Comparison of ENCODE assay signal across 11 cellular contexts in genomic region chr16:31879937-31880321, GRCh38. TPM values are rescaled to one million over a fixed set of nuclear protein-coding genes. Genes with fewer than 3 reads are reported as not detected.
DNase-seq lines count a peak whose midpoint lies in the region; ATAC-seq and TF ChIP-seq lines count a peak whose summit lies in the region.
"Had no signal": no experiment of that assay in that cellular context is flagged by ENCODE, and none has a peak within 500 bp of the region (broad histone marks: within the 10 kb centered on the region; RNA-seq: fewer than 3 reads in every experiment).

No MANE protein-coding gene starts in this region.

- H3K27me3 Mint-ChIP-seq in activated CD4-positive, alpha-beta T cell treated with anti-CD3 and anti-CD28 coated beads, Interleukin-2, amount 10 ng/mL, durations not matched to agents 7 days and 5 days, result no peaks in the 10 kb centered on the region
- H3K27me3 Mint-ChIP-seq in activated naive CD8-positive, alpha-beta T cell treated with anti-CD3 and anti-CD28 coated beads for 36 hours, result peaks cover 3% of the 10 kb centered on the region

- H3K9me3 Mint-ChIP-seq in activated CD4-positive, alpha-beta T cell treated with anti-CD3 and anti-CD28 coated beads, Interleukin-2, amount 10 ng/mL, durations not matched to agents 7 days and 5 days, result peaks cover 30% of the 10 kb centered on the region
- H3K9me3 Mint-ChIP-seq in activated naive CD8-positive, alpha-beta T cell treated with anti-CD3 and anti-CD28 coated beads for 36 hours, result peaks cover 6% of the 10 kb centered on the region
- H3K9me3 Mint-ChIP-seq: neural crest cell had no signal

- no peak for TF ChIP-seq RAD21 in liver (IDR thresholded peaks at IDR 0.05)

- no peak overlapping the region for H3K4me3 ChIP-seq in liver (ENCODE audit: low read depth in 1 of 3, low read length in 3 of 3)
- H3K4me3 ChIP-seq: Peyer's patch had no signal

- CTCF ChIA-PET in activated CD4-positive, alpha-beta T cell treated with anti-CD3 and anti-CD28 coated beads, Interleukin-2, amount 10 ng/mL, durations not matched to agents 7 days and 5 days (lab: Charles Lee), result interaction anchor here (1.4 kb wide), 1 partner anchor 11 kb away, joined by 4 read pairs; no protein-coding TSS in a partner anchor

- peaks cover 94% of the 10 kb centered on the region for H3K36me3 Mint-ChIP-seq in activated CD4-positive, alpha-beta T cell treated with anti-CD3 and anti-CD28 coated beads, Interleukin-2, amount 10 ng/mL, durations not matched to agents 7 days and 5 days (ENCODE audit: low read depth)
- H3K36me3 Mint-ChIP-seq in activated naive CD8-positive, alpha-beta T cell treated with anti-CD3 and anti-CD28 coated beads for 36 hours, result peaks cover 90% of the 10 kb centered on the region

- 60% methylated on average over 1 of the region's 1 CpG for WGBS in liver

- no peak overlapping the region for H3K9ac ChIP-seq in liver (ENCODE audit: low read depth in 1 of 2, low read length in 2 of 2)

- no peak for TF ChIP-seq CTCF in liver (IDR thresholded peaks at IDR 0.05; ENCODE audit: low read depth, low read length, missing input control)

- DNase-seq in activated CD4-positive, alpha-beta T cell treated with anti-CD3 and anti-CD28 coated beads, Interleukin-2, amount 10 ng/mL, durations not matched to agents 7 days and 5 days, result no peak
- no peak for DNase-seq in activated CD4-positive, alpha-beta T cell treated with anti-CD3 and anti-CD28 coated beads for 48 hours
- no peak for DNase-seq in activated naive CD8-positive, alpha-beta T cell treated with anti-CD3 and anti-CD28 coated beads for 36 hours
- no peak for DNase-seq in NCI-H2171 treated with DMSO at 0.1 percent for 48 hours (lab: John Stamatoyannopoulos, UW)
- no peak for DNase-seq in amniotic stem cell (lab: John Stamatoyannopoulos, UW)
- DNase-seq: NCI-H2107, Peyer's patch had no signal

- H3K4me3 Mint-ChIP-seq in activated CD4-positive, alpha-beta T cell treated with anti-CD3 and anti-CD28 coated beads, Interleukin-2, amount 10 ng/mL, durations not matched to agents 7 days and 5 days, result no peak overlapping the region
- H3K4me3 Mint-ChIP-seq in activated naive CD8-positive, alpha-beta T cell treated with anti-CD3 and anti-CD28 coated beads for 36 hours, result peak overlapping the region; percentile 59

- H3K27ac ChIP-seq in liver (ENCODE audit: low read depth in 1 of 2, low read length in 2 of 2), result peak overlapping the region; percentile 39 to 47
- H3K27ac ChIP-seq in temporal lobe (ENCODE audit: low read depth, low read length), result peak overlapping the region; percentile 14

- ATAC-seq in GM19351 (IDR thresholded peaks at IDR 0.05; ENCODE audit: unreplicated experiment), result no peak

- peaks cover under 1 to 4% (median 2%) of the 10 kb centered on the region in 4 donors for H3K36me3 ChIP-seq in liver (ENCODE audit: control insufficient read depth in 4 of 4, insufficient read depth in 3 of 4, low read depth in 1 of 4, low read length in 3 of 4)

- H3K4me1 Mint-ChIP-seq in activated CD4-positive, alpha-beta T cell treated with anti-CD3 and anti-CD28 coated beads, Interleukin-2, amount 10 ng/mL, durations not matched to agents 7 days and 5 days, result peaks cover 71% of the 10 kb centered on the region
- peaks cover 65% of the 10 kb centered on the region for H3K4me1 Mint-ChIP-seq in activated naive CD8-positive, alpha-beta T cell treated with anti-CD3 and anti-CD28 coated beads for 36 hours

- POLR2A ChIA-PET in activated CD4-positive, alpha-beta T cell treated with anti-CD3 and anti-CD28 coated beads, Interleukin-2, amount 10 ng/mL, durations not matched to agents 7 days and 5 days (lab: Charles Lee), result no interaction called here

- peaks cover 0 to 6% (median 1%) of the 10 kb centered on the region in 4 donors for H3K4me1 ChIP-seq in liver (ENCODE audit: control insufficient read depth in 4 of 4, insufficient read depth in 4 of 4, low read length in 3 of 4)

- H3K27ac Mint-ChIP-seq in activated CD4-positive, alpha-beta T cell treated with anti-CD3 and anti-CD28 coated beads, Interleukin-2, amount 10 ng/mL, durations not matched to agents 7 days and 5 days, result peak overlapping the region; percentile 74
- peak overlapping the region; percentile 99 for H3K27ac Mint-ChIP-seq in activated naive CD8-positive, alpha-beta T cell treated with anti-CD3 and anti-CD28 coated beads for 36 hours

- H3K9me3 ChIP-seq in liver (ENCODE audit: control insufficient read depth in 4 of 4, low read length in 3 of 4), result no peaks in the 10 kb centered on the region
- H3K9me3 ChIP-seq: Peyer's patch had no signal

- H3K27me3 ChIP-seq in liver (ENCODE audit: control insufficient read depth in 4 of 4, insufficient read depth in 4 of 4, low read length in 3 of 4), result no peaks in the 10 kb centered on the region
- H3K27me3 ChIP-seq: Peyer's patch had no signal

TF ChIP-seq in liver, 16 proteins besides CTCF, POLR2A, EP300 and RAD21:
- TF ChIP-seq REST (IDR thresholded peaks at IDR 0.05) (no peak), JUND (IDR thresholded peaks at IDR 0.05) (no peak), RXRA (IDR thresholded peaks at IDR 0.05) (no peak), EGR1 (IDR thresholded peaks at IDR 0.05; ENCODE audit: low read depth in 2 of 2) (no peak), HNF4G (IDR thresholded peaks at IDR 0.05) (no peak)
- TF ChIP-seq, protein P1, sequence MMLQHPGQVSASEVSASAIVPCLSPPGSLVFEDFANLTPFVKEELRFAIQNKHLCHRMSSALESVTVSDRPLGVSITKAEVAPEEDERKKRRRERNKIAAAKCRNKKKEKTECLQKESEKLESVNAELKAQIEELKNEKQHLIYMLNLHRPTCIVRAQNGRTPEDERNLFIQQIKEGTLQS (IDR thresholded peaks at IDR 0.05), result no peak

RNA-seq across cellular contexts. Expression of gene ZNF267, which starts 6.3 kb away (rescaled TPM):
- 10 to 100 TPM; 45.0 to 46.7 TPM for total RNA-seq in activated CD4-positive, alpha-beta T cell treated with anti-CD3 and anti-CD28 coated beads, Interleukin-2, amount 10 ng/mL, durations not matched to agents 7 days and 5 days
- total RNA-seq in activated naive CD8-positive, alpha-beta T cell treated with anti-CD3 and anti-CD28 coated beads for 36 hours, result 10 to 100 TPM; 82.2 to 85.6 TPM
- total RNA-seq in liver (1 to 10 TPM; 4.9 to 9.0 TPM), temporal lobe (9.1 TPM)
- polyA plus RNA-seq in liver, result 1 to 10 TPM; 1.9 to 2.4 TPM
